In genomic region chr11:59197990-59198389, GRCh38 we compare ENCODE assay signal across 11 cellular contexts. TPM values are rescaled to one million over a fixed set of nuclear protein-coding genes. Genes with fewer than 3 reads are reported as not detected.
DNase-seq lines count a peak whose midpoint lies in the region; ATAC-seq lines count a peak whose summit lies in the region.
"Had no signal": no experiment of that assay in that cellular context is flagged by ENCODE, and none has a peak within 500 bp of the region (broad histone marks: within the 10 kb centered on the region; RNA-seq: fewer than 3 reads in every experiment).

No MANE protein-coding gene starts in this region.

- no peak overlapping the region for H3K4me3 Mint-ChIP-seq in activated CD4-positive, alpha-beta T cell treated with anti-CD3 and anti-CD28 coated beads, Interleukin-2, amount 10 ng/mL, durations not matched to agents 7 days and 5 days

- ATAC-seq in Right ventricle myocardium inferior (peak; percentile 90), esophagus mucosa (peak; percentile 22)

- peak; percentile 85 for DNase-seq in Right ventricle myocardium inferior (ENCODE audit: missing footprints)
- DNase-seq in cardiac septum (ENCODE audit: low spot score) = no peak
- DNase-seq in myocyte (ENCODE audit: low read depth) = peak; percentile 97
- no peak for DNase-seq in NOMO-1 treated with dmso at 0.1 percent for 144 hours (lab: John Stamatoyannopoulos, UW; ENCODE audit: unreplicated experiment)
- no peak for DNase-seq in activated CD4-positive, alpha-beta T cell treated with anti-CD3 and anti-CD28 coated beads, Interleukin-2, amount 10 ng/mL, durations not matched to agents 7 days and 5 days
- no peak for DNase-seq in NCI-H187 treated with DMSO at 0.1 percent for 48 hours (lab: John Stamatoyannopoulos, UW)
- no peak for DNase-seq in activated CD8-positive, alpha-beta memory T cell treated with anti-CD3 and anti-CD28 coated beads, Interleukin-2, amount 50 U/mL, for 48 hours
- DNase-seq: AML-193; NK-92 treated with Interleukin-12 subunit alpha and Interleukin-12 subunit beta, amount 100 ng/mL, for 24 hours had no signal

- intact Hi-C loops in Right ventricle myocardium inferior (cut with DNase I) (no loop called here), cardiac septum (cut with DNase I) (no loop called here)

- CTCF ChIA-PET in activated CD4-positive, alpha-beta T cell treated with anti-CD3 and anti-CD28 coated beads, Interleukin-2, amount 10 ng/mL, durations not matched to agents 7 days and 5 days (lab: Charles Lee) = interaction anchor here (1.4 kb wide), 1 partner anchor 12 kb away, joined by 5 read pairs; no protein-coding TSS in a partner anchor

- peaks cover 5% of the 10 kb centered on the region for H3K4me1 Mint-ChIP-seq in activated CD4-positive, alpha-beta T cell treated with anti-CD3 and anti-CD28 coated beads, Interleukin-2, amount 10 ng/mL, durations not matched to agents 7 days and 5 days

- POLR2A ChIA-PET in activated CD4-positive, alpha-beta T cell treated with anti-CD3 and anti-CD28 coated beads, Interleukin-2, amount 10 ng/mL, durations not matched to agents 7 days and 5 days (lab: Charles Lee) = no interaction called here

- H3K27me3 Mint-ChIP-seq in activated CD4-positive, alpha-beta T cell treated with anti-CD3 and anti-CD28 coated beads, Interleukin-2, amount 10 ng/mL, durations not matched to agents 7 days and 5 days = no peaks in the 10 kb centered on the region

- no peaks in the 10 kb centered on the region for H3K9me3 Mint-ChIP-seq in activated CD4-positive, alpha-beta T cell treated with anti-CD3 and anti-CD28 coated beads, Interleukin-2, amount 10 ng/mL, durations not matched to agents 7 days and 5 days

- no peak overlapping the region for H3K27ac Mint-ChIP-seq in activated CD4-positive, alpha-beta T cell treated with anti-CD3 and anti-CD28 coated beads, Interleukin-2, amount 10 ng/mL, durations not matched to agents 7 days and 5 days

- H3K36me3 Mint-ChIP-seq in activated CD4-positive, alpha-beta T cell treated with anti-CD3 and anti-CD28 coated beads, Interleukin-2, amount 10 ng/mL, durations not matched to agents 7 days and 5 days (ENCODE audit: low read depth) = no peaks in the 10 kb centered on the region

RNA-seq across cellular contexts. Expression of gene MPEG1, which starts 14.7 kb away (rescaled TPM):
- 18.3 TPM for total RNA-seq in Right ventricle myocardium inferior
- total RNA-seq in cardiac septum = 4.3 TPM
- 1.8 TPM for total RNA-seq in esophagus mucosa
- total RNA-seq in myocyte = not detected in 2 replicates
- polyA plus RNA-seq in myocyte (2012) = 0.10 TPM
- not detected for total RNA-seq in activated CD4-positive, alpha-beta T cell treated with anti-CD3 and anti-CD28 coated beads, Interleukin-2, amount 10 ng/mL, durations not matched to agents 7 days and 5 days
- total RNA-seq: epithelial cell of proximal tubule had no signal

RNA-seq across cellular contexts. Expression of gene DTX4, which starts 26.1 kb away (rescaled TPM):
- total RNA-seq in Right ventricle myocardium inferior = 2.1 TPM
- 1.5 TPM for total RNA-seq in cardiac septum
- total RNA-seq in esophagus mucosa = 3.3 TPM
- 7.9 and 8.2 TPM in 2 replicates for total RNA-seq in myocyte
- 53.3 TPM for polyA plus RNA-seq in myocyte (2012)
- under 1 TPM; 0.62 to 0.69 TPM for total RNA-seq in activated CD4-positive, alpha-beta T cell treated with anti-CD3 and anti-CD28 coated beads, Interleukin-2, amount 10 ng/mL, durations not matched to agents 7 days and 5 days

RNA-seq across cellular contexts. Expression of gene FAM111A, which starts 55.3 kb away (rescaled TPM):
- total RNA-seq in Right ventricle myocardium inferior = 12.0 TPM
- total RNA-seq in cardiac septum = 7.3 TPM
- total RNA-seq in esophagus mucosa = 7.5 TPM
- total RNA-seq in myocyte = 12.6 and 13.3 TPM in 2 replicates
- 10.1 TPM for polyA plus RNA-seq in myocyte (2012)
- total RNA-seq in activated CD4-positive, alpha-beta T cell treated with anti-CD3 and anti-CD28 coated beads, Interleukin-2, amount 10 ng/mL, durations not matched to agents 7 days and 5 days = 100 to 1,000 TPM; 208 to 258 TPM

Comparison
In these comparisons a context has a peak if more than half of its experiments do, and no peak if none do; other contexts are left out.
1. DNase-seq: peak in Right ventricle myocardium inferior (single experiment) and myocyte (single experiment); none in cardiac septum (single experiment), NOMO-1 treated with dmso at 0.1 percent for 144 hours (single experiment), activated CD4-positive, alpha-beta T cell treated with anti-CD3 and anti-CD28 coated beads, Interleukin-2, amount 10 ng/mL, durations not matched to agents 7 days and 5 days (single experiment), NCI-H187 treated with DMSO at 0.1 percent for 48 hours (single experiment) and activated CD8-positive, alpha-beta memory T cell treated with anti-CD3 and anti-CD28 coated beads, Interleukin-2, amount 50 U/mL, for 48 hours (single experiment).
2. RNA of gene FAM111A, which starts 55.3 kb away (total RNA-seq): 208 to 258 TPM in activated CD4-positive, alpha-beta T cell treated with anti-CD3 and anti-CD28 coated beads, Interleukin-2, amount 10 ng/mL, durations not matched to agents 7 days and 5 days; 12.6 to 13.3 TPM in myocyte, 12.0 TPM in Right ventricle myocardium inferior (single experiment), 7.5 TPM in esophagus mucosa (single experiment) and 7.3 TPM in cardiac septum (single experiment); every median in the first group is over 10 times any median in the second.